9 cellular contexts compared by ENCODE assay signal in genomic region chr21:38308785-38309119, GRCh38. TPM values are rescaled to one million over a fixed set of nuclear protein-coding genes. Genes with fewer than 3 reads are reported as not detected.
"Had no signal": no experiment of that assay in that cellular context is flagged by ENCODE, and none has a peak within 500 bp of the region (broad histone marks: within the 10 kb centered on the region; RNA-seq: fewer than 3 reads in every experiment).

No MANE protein-coding gene starts in this region.

- H3K27me3 ChIP-seq: cardiac muscle cell had no signal

- H3K4me3 ChIP-seq: cardiac muscle cell had no signal

- H3K27ac ChIP-seq: cardiac muscle cell had no signal

- DNase-seq: activated CD4-positive, alpha-beta memory T cell treated with anti-CD3 and anti-CD28 coated beads, Interleukin-2, amount 10 ng/mL, durations not matched to agents 7 days and 5 days; activated CD4-positive, alpha-beta T cell treated with anti-CD3 and anti-CD28 coated beads for 1 hour; activated gamma-delta T cell; activated T-cell treated with anti-CD3 and anti-CD28 coated beads, Interleukin-2, amount 50 U/mL, for 48 hours; naive thymus-derived CD8-positive, alpha-beta T cell; occipital lobe had no signal

- H3K36me3 ChIP-seq: cardiac muscle cell had no signal

- ATAC-seq: naive thymus-derived CD8-positive, alpha-beta T cell; stimulated activated effector memory CD8-positive, alpha-beta T cell treated with anti-CD3 and anti-CD28 coated beads, Interleukin-12 subunit alpha, Interleukin-12 subunit beta, amount 100 ng/mL, for 72 hours had no signal

RNA-seq across cellular contexts. Expression of gene KCNJ15, which starts 52.0 kb away (rescaled TPM):
- total RNA-seq: activated CD4-positive, alpha-beta memory T cell treated with anti-CD3 and anti-CD28 coated beads, Interleukin-2, amount 10 ng/mL, durations not matched to agents 7 days and 5 days; cardiac muscle cell; frontal cortex; naive thymus-derived CD8-positive, alpha-beta T cell had no signal
